ENCODE assay signal across 9 cellular contexts in the genomic region with DNA sequence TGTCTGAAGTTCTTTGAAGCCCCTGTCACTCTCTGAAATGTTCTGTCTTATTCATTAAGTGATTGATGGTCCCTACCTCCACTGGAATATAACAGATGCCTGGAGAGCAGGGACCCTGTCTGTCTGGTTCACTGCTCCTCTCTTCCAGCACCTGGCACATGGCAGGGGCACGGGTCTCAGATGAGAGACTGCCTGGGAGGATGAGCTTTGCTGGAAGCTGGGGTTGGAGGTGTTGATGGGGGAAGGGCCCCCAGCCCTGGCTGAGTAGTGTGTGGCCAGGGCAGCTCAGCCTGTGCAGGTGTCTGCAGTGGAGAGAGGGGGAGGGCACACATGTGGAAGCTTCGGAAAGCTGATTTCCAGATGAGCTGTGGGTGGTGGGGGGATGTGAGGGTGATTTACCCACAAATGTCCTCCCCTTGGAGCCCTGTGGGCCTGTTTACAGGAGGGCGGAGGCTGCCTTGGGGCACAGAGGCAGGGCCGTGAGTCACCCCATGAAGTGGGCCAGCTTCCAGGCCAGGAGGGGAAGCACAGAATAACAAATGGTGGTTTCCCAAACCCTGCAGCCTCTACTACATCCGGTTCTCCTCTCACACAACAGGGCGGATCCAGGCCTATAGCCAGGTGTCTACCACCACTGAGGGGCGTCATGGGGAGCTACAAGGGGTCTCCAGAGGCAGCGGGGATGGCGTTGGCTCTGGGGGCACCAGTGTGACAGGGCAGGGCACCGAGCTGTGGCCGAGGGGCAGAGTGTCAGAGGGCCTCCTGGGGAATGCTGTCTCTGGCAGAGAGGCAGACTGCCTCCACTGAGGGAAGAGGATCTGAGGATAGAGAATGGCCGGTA. TPM values are rescaled to one million over a fixed set of nuclear protein-coding genes. Genes with fewer than 3 reads are reported as not detected.
DNase-seq lines count a peak whose midpoint lies in the region; ATAC-seq and TF ChIP-seq lines count a peak whose summit lies in the region.
"Had no signal": no experiment of that assay in that cellular context is flagged by ENCODE, and none has a peak within 500 bp of the region (broad histone marks: within the 10 kb centered on the region; RNA-seq: fewer than 3 reads in every experiment).

No MANE protein-coding gene starts in this region.

- no peak overlapping the region for H2AFZ ChIP-seq in OCI-LY7 (ENCODE audit: low read length)

- BruUV-seq in OCI-LY7 (replicated peaks; lab: Mats Ljungman, UMichigan): no TSS peak

- H3K4me1 Mint-ChIP-seq in CD4-positive, alpha-beta T cell (ENCODE audit: low read depth): peaks cover 12% of the 10 kb centered on the region
- H3K4me1 Mint-ChIP-seq in activated naive CD8-positive, alpha-beta T cell (ENCODE audit: low read depth): peaks cover 32% of the 10 kb centered on the region
- H3K4me1 Mint-ChIP-seq in immature natural killer cell: peaks cover 11 to 16% of the 10 kb centered on the region in 2 donors

- no peak overlapping the region for H3K27ac ChIP-seq in CD4-positive, alpha-beta T cell (ENCODE audit: low read depth, low read length)
- no peak overlapping the region for H3K27ac ChIP-seq in OCI-LY7 (ENCODE audit: low read depth, low read length, poor library complexity, severe bottlenecking)

- peak; percentile 24 to 61 (median 36) for DNase-seq in CD4-positive, alpha-beta T cell
- peak; percentile 98 for DNase-seq in RPMI8226
- DNase-seq in immature natural killer cell: peak; percentile 12 to 32 (median 13)
- DNase-seq in stimulated activated CD4-positive, alpha-beta T cell treated with anti-CD3 and anti-CD28 coated beads, Interleukin-2, amount 100 ng/mL, for 24 hours: peak; percentile 71 to 72
- DNase-seq in OCI-LY7 (ENCODE audit: low spot score): no peak

- no peak overlapping the region for H3K4me3 ChIP-seq in OCI-LY7 (ENCODE audit: low read depth, low read length, poor library complexity, severe bottlenecking)

- H3K4me2 ChIP-seq in OCI-LY7 (ENCODE audit: low read length): no peak overlapping the region

- no peaks in the 10 kb centered on the region for H3K4me1 ChIP-seq in OCI-LY7 (ENCODE audit: insufficient read depth, low read length, poor library complexity, severe bottlenecking)

- H3K27ac Mint-ChIP-seq in CD4-positive, alpha-beta T cell: peak overlapping the region; percentile 55
- peak overlapping the region; percentile 90 for H3K27ac Mint-ChIP-seq in activated naive CD8-positive, alpha-beta T cell
- H3K27ac Mint-ChIP-seq in immature natural killer cell: peak overlapping the region in 4 of 6 donors; percentile 31 to 75 (median 65)

- H3K36me3 ChIP-seq in OCI-LY7 (ENCODE audit: insufficient read depth, low read length): no peaks in the 10 kb centered on the region

- no peaks in the 10 kb centered on the region; the same call in 1 of the 2 replicates for H4K20me1 ChIP-seq in OCI-LY7 (ENCODE audit: insufficient read depth, low read length)

- H3K4me3 Mint-ChIP-seq in CD4-positive, alpha-beta T cell: no peak overlapping the region
- peak overlapping the region; percentile 51 for H3K4me3 Mint-ChIP-seq in activated naive CD8-positive, alpha-beta T cell
- peak overlapping the region in 1 of 5 donors; percentile 13 for H3K4me3 Mint-ChIP-seq in immature natural killer cell

- H3K36me3 Mint-ChIP-seq in CD4-positive, alpha-beta T cell (ENCODE audit: low read depth): no peaks in the 10 kb centered on the region
- peaks cover 3% of the 10 kb centered on the region for H3K36me3 Mint-ChIP-seq in activated naive CD8-positive, alpha-beta T cell
- no peaks in the 10 kb centered on the region for H3K36me3 Mint-ChIP-seq in immature natural killer cell

- TF ChIP-seq CTCF in CD4-positive, alpha-beta T cell (IDR thresholded peaks at IDR 0.05): no peak
- no peak for TF ChIP-seq CTCF in OCI-LY7 (conservative IDR thresholded peaks at IDR 0.05; ENCODE audit: low read length)

- no peaks in the 10 kb centered on the region for H3K9me3 ChIP-seq in CD4-positive, alpha-beta T cell (ENCODE audit: control insufficient read depth, low read length)
- no peaks in the 10 kb centered on the region for H3K9me3 ChIP-seq in OCI-LY7 (ENCODE audit: low read length)

- no peaks in the 10 kb centered on the region for H3K9me2 ChIP-seq in OCI-LY7 (ENCODE audit: insufficient read depth, low read length)

- intact Hi-C loops in CD4-positive, alpha-beta T cell (cut with DNase I, micrococcal nuclease): no loop called here
- intact Hi-C loops in OCI-LY7 (cut with micrococcal nuclease; ENCODE audit: unreplicated experiment): no loop called here

- H3K79me2 ChIP-seq in OCI-LY7 (ENCODE audit: insufficient read depth, low read depth, low read length): no peaks in the 10 kb centered on the region

- CTCF ChIA-PET in CD4-positive, alpha-beta T cell (lab: Charles Lee): no interaction called here
- CTCF ChIA-PET in OCI-LY7 (lab: Charles Lee; ENCODE audit: unreplicated experiment): no interaction called here

- peaks cover 5% of the 10 kb centered on the region for H3K27me3 ChIP-seq in CD4-positive, alpha-beta T cell (ENCODE audit: control insufficient read depth, insufficient read depth, low read length)

- H3K9me3 Mint-ChIP-seq in CD4-positive, alpha-beta T cell: no peaks in the 10 kb centered on the region
- no peaks in the 10 kb centered on the region for H3K9me3 Mint-ChIP-seq in activated naive CD8-positive, alpha-beta T cell (ENCODE audit: low read depth)
- no peaks in the 10 kb centered on the region for H3K9me3 Mint-ChIP-seq in immature natural killer cell

- peak; percentile 92 for ATAC-seq in CD4-positive, alpha-beta T cell (ENCODE audit: poor library complexity)
- ATAC-seq in GM19351 (IDR thresholded peaks at IDR 0.05; ENCODE audit: unreplicated experiment): peak; percentile 91
- peak; percentile 87 for ATAC-seq in HG03439 (IDR thresholded peaks at IDR 0.05; ENCODE audit: unreplicated experiment)

- POLR2A ChIA-PET in CD4-positive, alpha-beta T cell (lab: Charles Lee): no interaction called here
- POLR2A ChIA-PET in OCI-LY7 (lab: Charles Lee): interaction anchor here (0.6 kb wide), 1 partner anchor 690 kb away, joined by 3 read pairs; no protein-coding TSS in a partner anchor

- H3K27me3 Mint-ChIP-seq in CD4-positive, alpha-beta T cell: peaks cover 23% of the 10 kb centered on the region
- peaks cover 4% of the 10 kb centered on the region for H3K27me3 Mint-ChIP-seq in activated naive CD8-positive, alpha-beta T cell
- peaks cover 4 to 5% (median 5%) of the 10 kb centered on the region in 3 donors for H3K27me3 Mint-ChIP-seq in immature natural killer cell (ENCODE audit: low read depth in 3 of 3)

RNA-seq across cellular contexts. Expression of gene KRT7, which starts 11.0 kb away (rescaled TPM):
- not detected for total RNA-seq in CD4-positive, alpha-beta T cell
- not detected for polyA plus RNA-seq in immature natural killer cell
- total RNA-seq in OCI-LY7 (2014; rRNA removed; shearing (Covaris generic)): not detected in 2 replicates
- total RNA-seq in OCI-LY7 (2022): 1.9 TPM in 1 of 2 replicates, not detected in the other

RNA-seq across cellular contexts. Expression of gene KRT86, which starts 30.5 kb away (rescaled TPM):
- not detected for total RNA-seq in CD4-positive, alpha-beta T cell
- polyA plus RNA-seq in immature natural killer cell: 10 to 100 TPM in 2 of 3 donors, 1 to 10 TPM in 1; 6.6 to 13.1 (median 12.5) TPM
- total RNA-seq in OCI-LY7 (2014; rRNA removed; shearing (Covaris generic)): not detected in 2 replicates
- total RNA-seq in OCI-LY7 (2022): not detected in 2 replicates

RNA-seq across cellular contexts. Expression of gene KRT81, which starts 47.3 kb away (rescaled TPM):
- total RNA-seq in CD4-positive, alpha-beta T cell: not detected
- polyA plus RNA-seq in immature natural killer cell: 1 to 10 TPM; 2.2 to 3.7 (median 3.6) TPM
- not detected in 2 replicates for total RNA-seq in OCI-LY7 (2014; rRNA removed; shearing (Covaris generic))
- total RNA-seq in OCI-LY7 (2022): not detected in 2 replicates
- total RNA-seq: T-helper 1 cell treated with Interleukin-12 subunit alpha and Interleukin-12 subunit beta and Interleukin-4 antibody, amounts not matched to agents 30 ng/mL and 1 ng/mL, for 36 hours had no signal

RNA-seq across cellular contexts. Expression of gene KRT80, which starts 52.2 kb away (rescaled TPM):
- total RNA-seq in CD4-positive, alpha-beta T cell: not detected
- not detected for polyA plus RNA-seq in immature natural killer cell
- total RNA-seq in OCI-LY7 (2014; rRNA removed; shearing (Covaris generic)): not detected in 2 replicates
- total RNA-seq in OCI-LY7 (2022): not detected in 2 replicates
- total RNA-seq: T-helper 1 cell treated with Interleukin-12 subunit alpha and Interleukin-12 subunit beta and Interleukin-4 antibody, amounts not matched to agents 30 ng/mL and 1 ng/mL, for 36 hours had no signal
